ENCODE assay signal across 19 cellular contexts in the genomic region with DNA sequence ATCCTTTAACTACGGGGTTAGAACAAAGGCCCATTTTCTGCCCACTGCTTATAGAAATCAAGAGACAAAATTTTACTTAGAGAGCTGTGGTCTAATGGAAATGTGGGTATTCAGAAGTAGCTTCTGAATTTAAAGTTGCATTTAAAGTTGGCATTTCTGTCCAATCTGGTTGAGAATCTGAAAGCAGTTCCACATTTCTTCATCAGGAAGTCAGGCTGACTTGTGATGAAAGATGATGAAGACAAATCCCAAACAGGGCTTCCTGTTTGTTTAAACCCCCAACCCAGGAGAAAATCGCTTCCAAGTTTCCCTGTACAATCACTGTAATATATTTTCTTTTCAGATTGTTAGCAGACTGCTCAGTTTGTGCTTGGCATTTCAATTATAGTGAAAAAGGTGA.
DNase-seq lines count a peak whose midpoint lies in the region; TF ChIP-seq lines count a peak whose summit lies in the region.
"Had no signal": no experiment of that assay in that cellular context is flagged by ENCODE, and none has a peak within 500 bp of the region (broad histone marks: within the 10 kb centered on the region; RNA-seq: fewer than 3 reads in every experiment).

No MANE protein-coding gene starts in this region.

- WGBS in endodermal cell (ENCODE audit: insufficient coverage in 1 of 2, insufficient read length in 1 of 2), 2 experiments: 91 to 94% methylated on average over 1 to 2 of the region's 2 CpGs
- 68 to 73% methylated on average over 2 of the region's 2 CpGs for WGBS in testis, 2 donors

- peaks cover 22% of the 10 kb centered on the region for H3K4me1 ChIP-seq in adipocyte (ENCODE audit: control insufficient read depth, insufficient read depth, low read length)
- H3K4me1 ChIP-seq in endodermal cell (ENCODE audit: control insufficient read depth, insufficient read depth, low read length): peaks cover 7% of the 10 kb centered on the region
- H3K4me1 ChIP-seq in testis: peaks cover 6% of the 10 kb centered on the region
- H3K4me1 ChIP-seq: prostate gland had no signal

- no peaks in the 10 kb centered on the region for H3K27me3 Mint-ChIP-seq in osteocyte (ENCODE audit: unreplicated experiment)
- H3K27me3 Mint-ChIP-seq in endodermal cell (ENCODE audit: insufficient read depth): no peaks in the 10 kb centered on the region

- peak overlapping the region; percentile 90 for H3K27ac Mint-ChIP-seq in osteocyte (ENCODE audit: unreplicated experiment)
- no peak overlapping the region for H3K27ac Mint-ChIP-seq in endodermal cell

- H3K9ac ChIP-seq in adipocyte (ENCODE audit: low read length) (no peak overlapping the region), endodermal cell (ENCODE audit: extremely low read depth, low read length, poor library complexity, severe bottlenecking) (no peak overlapping the region)

- DNase-seq in Kasumi-1 (lab: John Stamatoyannopoulos, UW) (peak; percentile 47 to 55), adipocyte (ENCODE audit: low read depth) (peak; percentile 47), foreskin fibroblast (peak; percentile 6 to 12), osteocyte (ENCODE audit: extremely low spot score, unreplicated experiment) (no peak), NCI-H1417 treated with DMSO at 0.1 percent for 48 hours (lab: John Stamatoyannopoulos, UW) (no peak), endodermal cell (no peak), dorsolateral prefrontal cortex (no peak), testis (no peak)
- DNase-seq: activated naive CD4-positive, alpha-beta T cell treated with anti-CD3 and anti-CD28 coated beads, Interleukin-2, amount 50 U/mL, for 16 hours; effector CD4-positive, alpha-beta T cell; GF-D8; Karpas-422; left colon; NCI-H1105 treated with DMSO at 0.1 percent for 48 hours; OCI-M1; stimulated activated CD4-positive, alpha-beta T cell treated with anti-CD3 and anti-CD28 coated beads, Interleukin-15, amount 100 ng/mL, for 24 hours; stimulated activated naive CD4-positive, alpha-beta T cell; trophoblast cell had no signal

- H3K27ac ChIP-seq in endodermal cell (ENCODE audit: low read depth, low read length) (no peak overlapping the region), dorsolateral prefrontal cortex (no peak overlapping the region), testis (no peak overlapping the region)
- H3K27ac ChIP-seq: prostate gland had no signal

- peaks cover 5% of the 10 kb centered on the region for H3K9me3 Mint-ChIP-seq in osteocyte (ENCODE audit: unreplicated experiment)
- H3K9me3 Mint-ChIP-seq in endodermal cell: no peaks in the 10 kb centered on the region

- TF ChIP-seq CTCF in foreskin fibroblast (IDR thresholded peaks at IDR 0.05; ENCODE audit: low read depth, low read length) (no peak), osteocyte (IDR thresholded peaks at IDR 0.05) (no peak), endodermal cell (conservative IDR thresholded peaks at IDR 0.05) (no peak), dorsolateral prefrontal cortex (IDR thresholded peaks at IDR 0.05 in 54 of 56, conservative IDR thresholded peaks at IDR 0.05 in 2 of 56; ENCODE audit: low read depth in 1 of 56, partially characterized antibody in 56 of 56) (no peak), testis (IDR thresholded peaks at IDR 0.05) (no peak)

- TF ChIP-seq POLR2A in testis (IDR thresholded peaks at IDR 0.05): no peak

- intact Hi-C loops in dorsolateral prefrontal cortex (cut with DNase I): no loop called here
- intact Hi-C loops in testis (cut with DNase I; ENCODE audit: low total_unique reads): no loop called here

- H3K27me3 ChIP-seq in adipocyte (replicated peaks; ENCODE audit: control insufficient read depth, insufficient read depth, low read length) (no peaks in the 10 kb centered on the region), endodermal cell (ENCODE audit: control insufficient read depth, insufficient read depth, low read length, poor library complexity, severe bottlenecking) (no peaks in the 10 kb centered on the region), dorsolateral prefrontal cortex (no peaks in the 10 kb centered on the region), testis (no peaks in the 10 kb centered on the region)

- H3K9me3 ChIP-seq in adipocyte (ENCODE audit: control insufficient read depth, low read length) (no peaks in the 10 kb centered on the region), endodermal cell (ENCODE audit: control insufficient read depth, low read length) (peaks cover 5% of the 10 kb centered on the region), testis (no peaks in the 10 kb centered on the region)
- H3K9me3 ChIP-seq: prostate gland had no signal

- H3K4me3 ChIP-seq in adipocyte (ENCODE audit: low read length): no peak overlapping the region
- H3K4me3 ChIP-seq in foreskin fibroblast (ENCODE audit: low read depth in 1 of 2, low read length in 2 of 2): no peak overlapping the region
- no peak overlapping the region for H3K4me3 ChIP-seq in endodermal cell (ENCODE audit: low read length)
- no peak overlapping the region for H3K4me3 ChIP-seq in dorsolateral prefrontal cortex
- no peak overlapping the region for H3K4me3 ChIP-seq in testis
- H3K4me3 ChIP-seq: prostate gland had no signal

- H3K36me3 ChIP-seq in adipocyte (ENCODE audit: control insufficient read depth, insufficient read depth, low read length, severe bottlenecking) (no peaks in the 10 kb centered on the region), endodermal cell (ENCODE audit: control insufficient read depth, insufficient read depth, low read length) (no peaks in the 10 kb centered on the region), testis (ENCODE audit: low read depth, missing control alignments) (no peaks in the 10 kb centered on the region)
- H3K36me3 ChIP-seq: prostate gland had no signal

- H3K4me3 Mint-ChIP-seq in osteocyte (ENCODE audit: unreplicated experiment) (no peak overlapping the region), endodermal cell (no peak overlapping the region)

- peaks cover 1% of the 10 kb centered on the region for H3K36me3 Mint-ChIP-seq in osteocyte (ENCODE audit: unreplicated experiment)
- H3K36me3 Mint-ChIP-seq in endodermal cell (ENCODE audit: low read depth): no peaks in the 10 kb centered on the region

- H3K4me1 Mint-ChIP-seq in osteocyte (ENCODE audit: unreplicated experiment) (peaks cover 17% of the 10 kb centered on the region), endodermal cell (peaks cover 5% of the 10 kb centered on the region)

Comparison
In these comparisons a context has a peak if more than half of its experiments do, and no peak if none do; other contexts are left out.
1. DNase-seq: peak in Kasumi-1 (2 of 2), adipocyte (single experiment) and foreskin fibroblast (2 of 2); none in osteocyte (single experiment), NCI-H1417 treated with DMSO at 0.1 percent for 48 hours (single experiment), endodermal cell (single experiment), dorsolateral prefrontal cortex (0 of 10) and testis (single experiment).